Comparison of ENCODE assay signal across 30 cellular contexts in genomic region chr10:77214799-77215198, GRCh38.
"Had no signal": no experiment of that assay in that cellular context is flagged by ENCODE, and none has a peak within 500 bp of the region (broad histone marks: within the 10 kb centered on the region; RNA-seq: fewer than 3 reads in every experiment).

No MANE protein-coding gene starts in this region.

- H3K4me3 ChIP-seq: MG63, Peyer's patch, SJCRH30 had no signal

- H3K4me3 Mint-ChIP-seq: activated B cell treated with CpG ODN at 0.5 μM for 24 hours; activated CD4-positive, alpha-beta memory T cell treated with anti-CD3 and anti-CD28 coated beads for 36 hours; activated CD4-positive, alpha-beta T cell treated with anti-CD3 and anti-CD28 coated beads, Interleukin-2, amount 10 ng/mL, durations not matched to agents 24 days and 14 days; activated naive CD4-positive, alpha-beta T cell treated with anti-CD3 and anti-CD28 coated beads for 36 hours; activated naive CD8-positive, alpha-beta T cell; activated T-helper 17 cell treated with anti-CD3 and anti-CD28 coated beads, Interleukin-2, amount 50 U/mL, for 72 hours; T-cell had no signal

- H3K4me1 Mint-ChIP-seq: activated CD4-positive, alpha-beta T cell treated with anti-CD3 and anti-CD28 coated beads, Interleukin-2, amount 10 ng/mL, durations not matched to agents 24 days and 14 days; activated T-helper 17 cell treated with anti-CD3 and anti-CD28 coated beads, Interleukin-2, amount 50 U/mL, for 72 hours; T-cell had no signal

- H3K9me3 Mint-ChIP-seq: activated B cell treated with CpG ODN at 0.5 μM for 24 hours; activated CD4-positive, alpha-beta memory T cell treated with anti-CD3 and anti-CD28 coated beads for 36 hours; activated CD4-positive, alpha-beta T cell treated with anti-CD3 and anti-CD28 coated beads, Interleukin-2, amount 10 ng/mL, durations not matched to agents 24 days and 14 days; activated naive CD4-positive, alpha-beta T cell treated with anti-CD3 and anti-CD28 coated beads for 36 hours; activated T-helper 17 cell treated with anti-CD3 and anti-CD28 coated beads, Interleukin-2, amount 50 U/mL, for 72 hours; T-cell had no signal

- H3K36me3 Mint-ChIP-seq: activated CD4-positive, alpha-beta memory T cell treated with anti-CD3 and anti-CD28 coated beads for 36 hours; activated naive CD8-positive, alpha-beta T cell; T-cell had no signal

- H3K27me3 Mint-ChIP-seq: activated CD4-positive, alpha-beta T cell treated with anti-CD3 and anti-CD28 coated beads, Interleukin-2, amount 10 ng/mL, durations not matched to agents 24 days and 14 days; activated T-helper 17 cell treated with anti-CD3 and anti-CD28 coated beads, Interleukin-2, amount 50 U/mL, for 72 hours had no signal

- H3K27ac ChIP-seq: Peyer's patch, RWPE1, SJCRH30 had no signal

- H3K27me3 ChIP-seq: MG63, Peyer's patch, SJCRH30 had no signal

- ATAC-seq: activated T-helper 17 cell treated with anti-CD3 and anti-CD28 coated beads, Interleukin-2, amount 50 U/mL, for 72 hours; T-cell had no signal

- H3K9me3 ChIP-seq: MG63, Peyer's patch, SJCRH30 had no signal

- H3K36me3 ChIP-seq: MG63, Peyer's patch, SJCRH30 had no signal

- H3K27ac Mint-ChIP-seq: activated B cell treated with CpG ODN at 0.5 μM for 24 hours; activated CD4-positive, alpha-beta memory T cell treated with anti-CD3 and anti-CD28 coated beads for 36 hours; activated CD4-positive, alpha-beta T cell treated with anti-CD3 and anti-CD28 coated beads, Interleukin-2, amount 10 ng/mL, durations not matched to agents 24 days and 14 days; activated naive CD4-positive, alpha-beta T cell treated with anti-CD3 and anti-CD28 coated beads for 36 hours; activated naive CD8-positive, alpha-beta T cell; activated T-helper 17 cell treated with anti-CD3 and anti-CD28 coated beads, Interleukin-2, amount 50 U/mL, for 72 hours; T-cell had no signal

- DNase-seq: activated B cell treated with CpG ODN at 0.5 μM for 24 hours; activated CD4-positive, alpha-beta memory T cell treated with anti-CD3 and anti-CD28 coated beads for 36 hours; activated CD4-positive, alpha-beta T cell treated with anti-CD3 and anti-CD28 coated beads for 1 hour; activated CD4-positive, alpha-beta T cell treated with anti-CD3 and anti-CD28 coated beads, Interleukin-2, amount 10 ng/mL, durations not matched to agents 24 days and 14 days; activated CD8-positive, alpha-beta memory T cell treated with anti-CD3 and anti-CD28 coated beads for 24 hours; activated gamma-delta T cell; activated naive CD4-positive, alpha-beta T cell treated with anti-CD3 and anti-CD28 coated beads for 36 hours; activated T-cell treated with anti-CD3 and anti-CD28 coated beads, Interleukin-2, amount 50 U/mL, for 48 hours; anterior cingulate cortex; cerebellar nuclear complex; MG63; MV-4-11; NCI-H1092 treated with DMSO at 0.1 percent for 48 hours; NCI-H1417 treated with DMSO at 0.1 percent for 48 hours; NCI-H1694; NCI-H2029; NCI-H2107; NCI-H2227 treated with DMSO at 0.1 percent for 48 hours; NCI-H526; NCI-H82; NK-92 treated with Interleukin-12 subunit alpha and Interleukin-12 subunit beta, amount 100 ng/mL, for 24 hours; Peyer's patch; Right ventricle myocardium superior; SJCRH30; T-cell; T-helper 2 cell; T1000 had no signal

- H3K4me1 ChIP-seq: Peyer's patch, SJCRH30 had no signal
